Comparison of ENCODE assay signal across 12 cellular contexts in the genomic region with DNA sequence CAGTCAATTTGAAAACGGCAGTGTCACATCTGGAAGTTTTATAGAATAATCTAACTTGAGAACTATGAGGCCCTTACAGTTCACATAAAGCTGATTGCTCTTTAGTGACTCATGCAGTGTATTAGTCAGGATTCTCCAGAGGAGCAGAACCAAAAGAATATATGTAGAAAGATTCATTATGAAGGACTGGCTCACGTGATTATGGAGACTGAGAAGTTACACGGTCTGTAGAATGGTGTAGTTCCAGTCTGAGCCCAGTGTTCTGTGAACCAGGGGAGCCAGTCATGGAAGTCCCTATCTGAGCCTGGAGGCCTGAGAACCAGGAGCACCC. TPM values are rescaled to one million over a fixed set of nuclear protein-coding genes. Genes with fewer than 3 reads are reported as not detected.
DNase-seq lines count a peak whose midpoint lies in the region; ATAC-seq and TF ChIP-seq lines count a peak whose summit lies in the region.
"Had no signal": no experiment of that assay in that cellular context is flagged by ENCODE, and none has a peak within 500 bp of the region (broad histone marks: within the 10 kb centered on the region; RNA-seq: fewer than 3 reads in every experiment).

No MANE protein-coding gene starts in this region.

- CTCF ChIA-PET in AG04449 (lab: Yijun Ruan, JAX), result interaction anchor here (1.0 to 1.8 kb wide), 3 partner anchors 9 to 101 kb away, joined by 3 to 8 read pairs (median 4); no protein-coding TSS in a partner anchor

- H3K4me3 ChIP-seq in AG04449 (ENCODE audit: low read depth, low read length) (peak overlapping the region; percentile 24), HFF-Myc (replicated peaks; ENCODE audit: low read depth, low read length) (no peak overlapping the region), hepatocyte (no peak overlapping the region)
- H3K4me3 ChIP-seq: upper lobe of left lung had no signal

- peaks cover 97% of the 10 kb centered on the region for H3K79me2 ChIP-seq in hepatocyte

- POLR2A ChIA-PET in AG04449 (lab: Yijun Ruan, JAX), result interaction anchor here (0.9 to 1.3 kb wide), 2 partner anchors 14 to 22 kb away, joined by 3 to 6 read pairs; partner anchors contain the start of gene RBM33

- H3K4me1 Mint-ChIP-seq in activated T-helper 17 cell treated with anti-CD3 and anti-CD28 coated beads, Interleukin-2, amount 50 U/mL, for 72 hours, result peaks cover 67% of the 10 kb centered on the region

- peak overlapping the region; percentile 40 for H3K27ac ChIP-seq in hepatocyte

- TF ChIP-seq CTCF in AG04449 (IDR thresholded peaks at IDR 0.05; ENCODE audit: insufficient read depth, low read length, missing control alignments) (no peak), HFF-Myc (IDR thresholded peaks at IDR 0.05; ENCODE audit: low read depth, low read length, missing control alignments) (no peak), hepatocyte (IDR thresholded peaks at IDR 0.05; ENCODE audit: poor library complexity) (no peak)

- no peak overlapping the region for H2AFZ ChIP-seq in hepatocyte

- ATAC-seq in activated T-helper 17 cell treated with anti-CD3 and anti-CD28 coated beads, Interleukin-2, amount 50 U/mL, for 72 hours (replicated peaks), result peak; percentile 93
- no peak for ATAC-seq in GM18511 (IDR thresholded peaks at IDR 0.05; ENCODE audit: unreplicated experiment)
- ATAC-seq in HG03432 (IDR thresholded peaks at IDR 0.05; ENCODE audit: unreplicated experiment), result no peak
- ATAC-seq in HG03280 (IDR thresholded peaks at IDR 0.05; ENCODE audit: unreplicated experiment), result no peak
- ATAC-seq: sciatic nerve had no signal

- H3K27ac Mint-ChIP-seq in activated T-helper 17 cell treated with anti-CD3 and anti-CD28 coated beads, Interleukin-2, amount 50 U/mL, for 72 hours, result peak overlapping the region; percentile 23

- DNase-seq in AG04449 (ENCODE audit: low read depth, low spot score) (peak; percentile 70), HFF-Myc (ENCODE audit: extremely low read depth, low read depth) (peak; percentile 70), hepatocyte (ENCODE audit: low spot score) (peak; percentile 44), HT-29 (ENCODE audit: low spot score) (no peak)
- DNase-seq: DND-41, RPMI8226, upper lobe of left lung had no signal

- H3K36me3 Mint-ChIP-seq in activated T-helper 17 cell treated with anti-CD3 and anti-CD28 coated beads, Interleukin-2, amount 50 U/mL, for 72 hours (ENCODE audit: low read depth), result peaks cover 56% of the 10 kb centered on the region

- no peaks in the 10 kb centered on the region for H3K9me2 ChIP-seq in hepatocyte (replicated peaks; ENCODE audit: insufficient read depth)

- no peaks in the 10 kb centered on the region for H3K27me3 ChIP-seq in hepatocyte
- H3K27me3 ChIP-seq: upper lobe of left lung had no signal

- WGBS in hepatocyte (ENCODE audit: low lambda C conversion rate, missing lambda C conversion rate), result 62% methylated on average over 3 of the region's 3 CpGs

- H3K36me3 ChIP-seq in hepatocyte (replicated peaks; ENCODE audit: insufficient read depth, low read depth), result no peaks in the 10 kb centered on the region

- H3K4me1 ChIP-seq in hepatocyte (ENCODE audit: insufficient read depth), result peaks cover 18% of the 10 kb centered on the region

- H4K20me1 ChIP-seq in hepatocyte (ENCODE audit: insufficient read depth, poor library complexity, severe bottlenecking), result peaks cover 87% of the 10 kb centered on the region

- peak overlapping the region; percentile 37 for H3K4me3 Mint-ChIP-seq in activated T-helper 17 cell treated with anti-CD3 and anti-CD28 coated beads, Interleukin-2, amount 50 U/mL, for 72 hours

- peak overlapping the region; percentile 0 for H3K4me2 ChIP-seq in hepatocyte

- H3K27me3 Mint-ChIP-seq in activated T-helper 17 cell treated with anti-CD3 and anti-CD28 coated beads, Interleukin-2, amount 50 U/mL, for 72 hours, result no peaks in the 10 kb centered on the region

- no peaks in the 10 kb centered on the region for H3K9me3 ChIP-seq in hepatocyte (ENCODE audit: low read depth)
- H3K9me3 ChIP-seq: upper lobe of left lung had no signal

- H3K9me3 Mint-ChIP-seq in activated T-helper 17 cell treated with anti-CD3 and anti-CD28 coated beads, Interleukin-2, amount 50 U/mL, for 72 hours, result no peaks in the 10 kb centered on the region

RNA-seq across cellular contexts. Expression of gene RBM33, which starts 21.5 kb away (rescaled TPM):
- 100 to 1,000 TPM in 1 of 2 donors, 10 to 100 TPM in 1; 79.6 to 114 TPM for total RNA-seq in activated T-helper 17 cell treated with anti-CD3 and anti-CD28 coated beads, Interleukin-2, amount 50 U/mL, for 72 hours
- total RNA-seq in hepatocyte, result 18.3 and 24.8 TPM in 2 replicates
- 40.8 and 42.7 TPM in 2 replicates for polyA plus RNA-seq in hepatocyte
- 36.6 and 45.2 TPM in 2 replicates for total RNA-seq in HT-29 (2014; rRNA removed; shearing (Covaris generic))
